11 cellular contexts compared by ENCODE assay signal in the genomic region with DNA sequence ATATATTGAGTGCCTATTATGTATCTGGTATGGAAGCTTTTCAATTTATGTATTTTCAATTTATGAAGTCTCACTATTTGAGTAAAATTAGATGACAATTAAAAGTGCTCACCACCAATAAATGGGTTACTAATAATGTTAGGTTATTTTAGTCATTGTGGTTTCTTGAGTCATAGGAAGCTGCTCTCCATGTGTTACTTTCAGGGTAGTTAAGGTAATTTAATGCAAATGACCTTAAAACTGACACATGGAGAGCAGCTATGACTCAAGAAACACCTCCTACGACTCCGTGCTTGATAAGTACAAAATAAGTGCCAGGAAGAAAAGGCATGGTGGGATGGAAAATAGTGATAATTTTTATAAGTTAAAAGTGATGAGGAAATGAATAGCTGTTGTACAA. TPM values are rescaled to one million over a fixed set of nuclear protein-coding genes. Genes with fewer than 3 reads are reported as not detected.
DNase-seq lines count a peak whose midpoint lies in the region; ATAC-seq and TF ChIP-seq lines count a peak whose summit lies in the region.
"Had no signal": no experiment of that assay in that cellular context is flagged by ENCODE, and none has a peak within 500 bp of the region (broad histone marks: within the 10 kb centered on the region; RNA-seq: fewer than 3 reads in every experiment).

No MANE protein-coding gene starts in this region.

- no peak for TF ChIP-seq CTCF in AG10803 (conservative IDR thresholded peaks at IDR 0.05; ENCODE audit: low read length)
- no peak for TF ChIP-seq CTCF in astrocyte of the spinal cord (IDR thresholded peaks at IDR 0.05; ENCODE audit: low read depth, low read length)

- H3K27me3 ChIP-seq in MG63: no peaks in the 10 kb centered on the region

- peak; percentile 86 for ATAC-seq in GM19397 (IDR thresholded peaks at IDR 0.05; ENCODE audit: unreplicated experiment)
- peak; percentile 85 for ATAC-seq in HG03097 (IDR thresholded peaks at IDR 0.05; ENCODE audit: low FRiP score, unreplicated experiment)

- DNase-seq in AG10803 (ENCODE audit: low read depth) (peak; percentile 64), astrocyte of the spinal cord (ENCODE audit: low read depth, low spot score) (peak; percentile 74), NCI-H774 (lab: John Stamatoyannopoulos, UW) (no peak), MG63 (no peak), KBM-7 (no peak)
- DNase-seq in effector CD8-positive, alpha-beta T cell (lab: John Stamatoyannopoulos, UW): no peak
- DNase-seq: CD8-positive, alpha-beta memory T cell; NCI-H187 treated with DMSO at 0.1 percent for 48 hours; stimulated activated CD4-positive, alpha-beta T cell treated with anti-CD3 and anti-CD28 coated beads, Interleukin-2, amount 100 ng/mL, for 48 hours had no signal

- H3K36me3 ChIP-seq in MG63: no peaks in the 10 kb centered on the region

- in situ Hi-C loops in astrocyte of the spinal cord (cut with HindIII; ENCODE audit: low sequenced_read_pairs): no loop called here
- in situ Hi-C loops in KBM-7 (cut with MboI; ENCODE audit: low pct_unique_long_range_greater_than_20kb, low sequenced_read_pairs): no loop called here

- no peak overlapping the region for H3K4me3 ChIP-seq in AG10803 (ENCODE audit: low read length)
- H3K4me3 ChIP-seq in astrocyte of the spinal cord (ENCODE audit: low read depth, low read length): no peak overlapping the region
- H3K4me3 ChIP-seq in MG63: no peak overlapping the region

- H3K9me3 ChIP-seq in MG63: no peaks in the 10 kb centered on the region

RNA-seq across cellular contexts. Expression of a gene that starts 16.5 kb away (rescaled TPM):
- not detected in 2 replicates for total RNA-seq in MG63 (2014; rRNA removed; shearing (Covaris generic); ENCODE audit: low replicate concordance)
- total RNA-seq: CD8-positive, alpha-beta memory T cell had no signal

Comparison
In these comparisons a context has a peak if more than half of its experiments do, and no peak if none do; other contexts are left out.
1. DNase-seq: peak in AG10803 (single experiment) and astrocyte of the spinal cord (single experiment); none in NCI-H774 (single experiment), effector CD8-positive, alpha-beta T cell (single experiment), MG63 (single experiment) and KBM-7 (single experiment).